In genomic region chr2:2707111-2708035, GRCh38 we compare ENCODE assay signal across 14 cellular contexts.
DNase-seq lines count a peak whose midpoint lies in the region; ATAC-seq and TF ChIP-seq lines count a peak whose summit lies in the region.
"Had no signal": no experiment of that assay in that cellular context is flagged by ENCODE, and none has a peak within 500 bp of the region (broad histone marks: within the 10 kb centered on the region; RNA-seq: fewer than 3 reads in every experiment).

No MANE protein-coding gene starts in this region.

- ATAC-seq in HG03439 (IDR thresholded peaks at IDR 0.05; ENCODE audit: unreplicated experiment), result peak; percentile 66
- ATAC-seq: A549, SK-N-SH treated with all-trans-retinoic acid at 6 μM for 48 hours had no signal

- H3K9me3 Mint-ChIP-seq in activated CD4-positive, alpha-beta memory T cell treated with anti-CD3 and anti-CD28 coated beads, Interleukin-2, amount 10 ng/mL, durations not matched to agents 7 days and 5 days, result no peaks in the 10 kb centered on the region
- H3K9me3 Mint-ChIP-seq in activated naive CD8-positive, alpha-beta T cell treated with anti-CD3 and anti-CD28 coated beads for 36 hours, result no peaks in the 10 kb centered on the region

- H3K36me3 Mint-ChIP-seq in activated CD4-positive, alpha-beta memory T cell treated with anti-CD3 and anti-CD28 coated beads, Interleukin-2, amount 10 ng/mL, durations not matched to agents 7 days and 5 days (ENCODE audit: low read depth), result no peaks in the 10 kb centered on the region
- H3K36me3 Mint-ChIP-seq in activated naive CD8-positive, alpha-beta T cell treated with anti-CD3 and anti-CD28 coated beads for 36 hours, result no peaks in the 10 kb centered on the region

- H3K4me1 Mint-ChIP-seq in activated CD4-positive, alpha-beta memory T cell treated with anti-CD3 and anti-CD28 coated beads, Interleukin-2, amount 10 ng/mL, durations not matched to agents 7 days and 5 days, result no peaks in the 10 kb centered on the region
- no peaks in the 10 kb centered on the region for H3K4me1 Mint-ChIP-seq in activated naive CD8-positive, alpha-beta T cell treated with anti-CD3 and anti-CD28 coated beads for 36 hours

- CTCF ChIA-PET in activated CD4-positive, alpha-beta memory T cell treated with anti-CD3 and anti-CD28 coated beads, Interleukin-2, amount 10 ng/mL, durations not matched to agents 7 days and 5 days (lab: Charles Lee), result no interaction called here

- H3K36me3 ChIP-seq in brain microvascular endothelial cell (replicated peaks), result no peaks in the 10 kb centered on the region
- H3K36me3 ChIP-seq: esophagus muscularis mucosa had no signal

- H3K27me3 Mint-ChIP-seq in activated CD4-positive, alpha-beta memory T cell treated with anti-CD3 and anti-CD28 coated beads, Interleukin-2, amount 10 ng/mL, durations not matched to agents 7 days and 5 days, result no peaks in the 10 kb centered on the region
- H3K27me3 Mint-ChIP-seq in activated naive CD8-positive, alpha-beta T cell treated with anti-CD3 and anti-CD28 coated beads for 36 hours, result no peaks in the 10 kb centered on the region

- H3K4me3 ChIP-seq in brain microvascular endothelial cell (ENCODE audit: low read depth, low read length), result no peak overlapping the region
- H3K4me3 ChIP-seq: A549, esophagus muscularis mucosa, hepatocyte had no signal

- no peak overlapping the region for H3K27ac Mint-ChIP-seq in activated CD4-positive, alpha-beta memory T cell treated with anti-CD3 and anti-CD28 coated beads, Interleukin-2, amount 10 ng/mL, durations not matched to agents 7 days and 5 days
- no peak overlapping the region for H3K27ac Mint-ChIP-seq in activated naive CD8-positive, alpha-beta T cell treated with anti-CD3 and anti-CD28 coated beads for 36 hours

- no peak overlapping the region for H3K4me3 Mint-ChIP-seq in activated CD4-positive, alpha-beta memory T cell treated with anti-CD3 and anti-CD28 coated beads, Interleukin-2, amount 10 ng/mL, durations not matched to agents 7 days and 5 days
- H3K4me3 Mint-ChIP-seq in activated naive CD8-positive, alpha-beta T cell treated with anti-CD3 and anti-CD28 coated beads for 36 hours, result no peak overlapping the region

- no peaks in the 10 kb centered on the region for H3K27me3 ChIP-seq in brain microvascular endothelial cell (replicated peaks)
- H3K27me3 ChIP-seq: esophagus muscularis mucosa, hepatocyte had no signal

- DNase-seq in Ammon's horn (ENCODE audit: low spot score) (peak; percentile 38), NCI-H526 (lab: John Stamatoyannopoulos, UW) (peak; percentile 59 to 73), medulla oblongata (ENCODE audit: extremely low spot score) (peak; percentile 19), brain microvascular endothelial cell (no peak)
- DNase-seq in stimulated activated CD4-positive, alpha-beta T cell treated with anti-CD3 and anti-CD28 coated beads, Interleukin-4, amount 100 ng/mL, for 1 hour, result no peak
- no peak for DNase-seq in activated CD4-positive, alpha-beta memory T cell treated with anti-CD3 and anti-CD28 coated beads, Interleukin-2, amount 10 ng/mL, durations not matched to agents 7 days and 5 days
- no peak for DNase-seq in activated naive CD8-positive, alpha-beta T cell treated with anti-CD3 and anti-CD28 coated beads for 36 hours
- DNase-seq: activated CD8-positive, alpha-beta memory T cell treated with anti-CD3 and anti-CD28 coated beads for 24 hours; COR-L47 had no signal

- in situ Hi-C loops in brain microvascular endothelial cell (cut with HindIII; ENCODE audit: low pct_ligation_motif_present, low sequenced_read_pairs), result no loop called here

- H3K27ac ChIP-seq in brain microvascular endothelial cell, result no peak overlapping the region
- H3K27ac ChIP-seq: A549, esophagus muscularis mucosa, hepatocyte had no signal

- TF ChIP-seq CTCF in brain microvascular endothelial cell (IDR thresholded peaks at IDR 0.05; ENCODE audit: low read depth, low read length, missing control alignments), result no peak

- POLR2A ChIA-PET in activated CD4-positive, alpha-beta memory T cell treated with anti-CD3 and anti-CD28 coated beads, Interleukin-2, amount 10 ng/mL, durations not matched to agents 7 days and 5 days (lab: Charles Lee), result no interaction called here

Comparison
In these comparisons a context has a peak if more than half of its experiments do, and no peak if none do; other contexts are left out.
1. DNase-seq: peak in Ammon's horn (single experiment), NCI-H526 (2 of 2) and medulla oblongata (single experiment); none in brain microvascular endothelial cell (single experiment), stimulated activated CD4-positive, alpha-beta T cell treated with anti-CD3 and anti-CD28 coated beads, Interleukin-4, amount 100 ng/mL, for 1 hour (single experiment), activated CD4-positive, alpha-beta memory T cell treated with anti-CD3 and anti-CD28 coated beads, Interleukin-2, amount 10 ng/mL, durations not matched to agents 7 days and 5 days (single experiment) and activated naive CD8-positive, alpha-beta T cell treated with anti-CD3 and anti-CD28 coated beads for 36 hours (single experiment).